Comparison of ENCODE assay signal across 24 cellular contexts in genomic region chr14:33165926-33166289, GRCh38.
"Had no signal": no experiment of that assay in that cellular context is flagged by ENCODE, and none has a peak within 500 bp of the region (broad histone marks: within the 10 kb centered on the region; RNA-seq: fewer than 3 reads in every experiment).

No MANE protein-coding gene starts in this region.

- H3K27ac Mint-ChIP-seq: activated T-helper 1 cell treated with anti-CD3 and anti-CD28 coated beads, Interleukin-12 subunit alpha, Interleukin-12 subunit beta, Interleukin-2, Interleukin-4 antibody, amounts not matched to agents 30 ng/mL and 10 ng/mL and 1 ng/mL, durations not matched to agents 14 hours and 24 hours and 36 hours; natural killer cell treated with Interleukin-12 subunit alpha and Interleukin-12 subunit beta and Interleukin-15 and Interleukin-18, amount 100 ng/mL, for 72 hours; progenitor cell of endocrine pancreas; stimulated activated effector memory CD8-positive, alpha-beta T cell treated with anti-CD3 and anti-CD28 coated beads, Interleukin-12 subunit alpha, Interleukin-12 subunit beta, amount 100 ng/mL, for 72 hours; stimulated activated naive CD8-positive, alpha-beta T cell treated with anti-CD3 and anti-CD28 coated beads, Interleukin-15, Interleukin-2, amounts not matched to agents 100 ng/mL and 50 ng/mL, for 24 hours; T-helper 2 cell treated with Interferon-gamma antibody and Interleukin-4, amounts not matched to agents 5 μg/mL and 100 μg/mL, for 36 hours had no signal

- H3K4me3 ChIP-seq: breast epithelium, left lung, lower lobe of right lung, ovary, skin epidermis, upper lobe of left lung, vagina had no signal

- H3K27ac ChIP-seq: breast epithelium, left lung, lower lobe of right lung, ovary, skin epidermis, upper lobe of left lung, vagina had no signal

- H3K36me3 Mint-ChIP-seq: natural killer cell treated with Interleukin-12 subunit alpha and Interleukin-12 subunit beta and Interleukin-15 and Interleukin-18, amount 100 ng/mL, for 72 hours; stimulated activated effector memory CD8-positive, alpha-beta T cell treated with anti-CD3 and anti-CD28 coated beads, Interleukin-12 subunit alpha, Interleukin-12 subunit beta, amount 100 ng/mL, for 72 hours had no signal

- ATAC-seq: left lung; lower lobe of right lung; natural killer cell treated with Interleukin-12 subunit alpha and Interleukin-12 subunit beta and Interleukin-15 and Interleukin-18, amount 100 ng/mL, for 72 hours; stimulated activated effector memory CD8-positive, alpha-beta T cell treated with anti-CD3 and anti-CD28 coated beads, Interleukin-12 subunit alpha, Interleukin-12 subunit beta, amount 100 ng/mL, for 72 hours had no signal

- H3K4me1 Mint-ChIP-seq: central memory CD8-positive, alpha-beta T cell; stimulated activated effector memory CD8-positive, alpha-beta T cell treated with anti-CD3 and anti-CD28 coated beads, Interleukin-12 subunit alpha, Interleukin-12 subunit beta, amount 100 ng/mL, for 72 hours had no signal

- H3K27me3 Mint-ChIP-seq: central memory CD8-positive, alpha-beta T cell; natural killer cell treated with Interleukin-12 subunit alpha and Interleukin-12 subunit beta and Interleukin-15 and Interleukin-18, amount 100 ng/mL, for 72 hours; stimulated activated naive CD8-positive, alpha-beta T cell treated with anti-CD3 and anti-CD28 coated beads, Interleukin-15, Interleukin-2, amounts not matched to agents 100 ng/mL and 50 ng/mL, for 24 hours had no signal

- DNase-seq: activated CD4-positive, alpha-beta T cell treated with anti-CD3 and anti-CD28 coated beads for 48 hours; activated CD4-positive, alpha-beta T cell treated with anti-CD3 and anti-CD28 coated beads, Interleukin-2, amount 50 U/mL, for 48 hours; activated CD8-positive, alpha-beta memory T cell treated with anti-CD3 and anti-CD28 coated beads, Interleukin-2, amount 50 U/mL, for 4 hours; activated gamma-delta T cell treated with Interleukin-2 at 50 U/mL for 16 hours; activated naive CD4-positive, alpha-beta T cell treated with anti-CD3 and anti-CD28 coated beads, Interleukin-2, amount 50 U/mL, for 16 hours; activated T-cell treated with anti-CD3 and anti-CD28 coated beads, Interleukin-2, amount 50 U/mL, for 1 hour; dermis blood vessel endothelial cell; effector CD8-positive, alpha-beta T cell; left lung; lower lobe of right lung; ovary; stimulated activated CD4-positive, alpha-beta T cell treated with anti-CD3 and anti-CD28 coated beads, Interleukin-12 subunit alpha, Interleukin-12 subunit beta, amount 100 ng/mL, for 4 hours; stimulated activated CD4-positive, alpha-beta T cell treated with anti-CD3 and anti-CD28 coated beads, Interleukin-4, amount 100 ng/mL, for 1 hour; upper lobe of left lung had no signal

- H3K4me3 Mint-ChIP-seq: activated T-helper 1 cell treated with anti-CD3 and anti-CD28 coated beads, Interleukin-12 subunit alpha, Interleukin-12 subunit beta, Interleukin-2, Interleukin-4 antibody, amounts not matched to agents 30 ng/mL and 10 ng/mL and 1 ng/mL, durations not matched to agents 14 hours and 24 hours and 36 hours; central memory CD8-positive, alpha-beta T cell; natural killer cell treated with Interleukin-12 subunit alpha and Interleukin-12 subunit beta and Interleukin-15 and Interleukin-18, amount 100 ng/mL, for 72 hours; stimulated activated effector memory CD8-positive, alpha-beta T cell treated with anti-CD3 and anti-CD28 coated beads, Interleukin-12 subunit alpha, Interleukin-12 subunit beta, amount 100 ng/mL, for 72 hours; stimulated activated naive CD8-positive, alpha-beta T cell treated with anti-CD3 and anti-CD28 coated beads, Interleukin-15, Interleukin-2, amounts not matched to agents 100 ng/mL and 50 ng/mL, for 24 hours; T-helper 2 cell treated with Interferon-gamma antibody and Interleukin-4, amounts not matched to agents 5 μg/mL and 100 μg/mL, for 36 hours had no signal

- H3K9me3 ChIP-seq: breast epithelium, left lung, lower lobe of right lung, ovary, upper lobe of left lung, vagina had no signal

- H3K27me3 ChIP-seq: breast epithelium, left lung, ovary, upper lobe of left lung, vagina had no signal

- H3K9me3 Mint-ChIP-seq: activated T-helper 1 cell treated with anti-CD3 and anti-CD28 coated beads, Interleukin-12 subunit alpha, Interleukin-12 subunit beta, Interleukin-2, Interleukin-4 antibody, amounts not matched to agents 30 ng/mL and 10 ng/mL and 1 ng/mL, durations not matched to agents 14 hours and 24 hours and 36 hours had no signal

- H3K4me1 ChIP-seq: breast epithelium, left lung, lower lobe of right lung, upper lobe of left lung, vagina had no signal

- H3K36me3 ChIP-seq: breast epithelium, left lung, lower lobe of right lung, ovary, upper lobe of left lung, vagina had no signal
